Comparison of ENCODE assay signal across 14 cellular contexts in genomic region chr17:32482568-32483320, GRCh38. TPM values are rescaled to one million over a fixed set of nuclear protein-coding genes. Genes with fewer than 3 reads are reported as not detected.
A peak's percentile ranks its signal among the peaks of the same experiment; 100 is the strongest.
DNase-seq lines count a peak whose midpoint lies in the region; ATAC-seq, FAIRE-seq and TF ChIP-seq lines count a peak whose summit lies in the region.
"Had no signal": no experiment of that assay in that cellular context is flagged by ENCODE, and none has a peak within 500 bp of the region (broad histone marks: within the 10 kb centered on the region; RNA-seq: fewer than 3 reads in every experiment).

No MANE protein-coding gene starts in this region.

- H3K4me3 ChIP-seq in MM.1S (ENCODE audit: low read length) (no peak overlapping the region), duodenal mucosa (ENCODE audit: low read depth in 1 of 2, low read length in 2 of 2) (no peak overlapping the region), pancreas (no peak overlapping the region), gastrocnemius medialis (no peak overlapping the region)

- H3K9me3 ChIP-seq in MM.1S (replicated peaks; ENCODE audit: insufficient read depth, low read length) (no peaks in the 10 kb centered on the region), duodenal mucosa (ENCODE audit: control insufficient read depth in 1 of 2, low read length in 2 of 2) (no peaks in the 10 kb centered on the region), pancreas (no peaks in the 10 kb centered on the region), gastrocnemius medialis (no peaks in the 10 kb centered on the region)

- 0 out of 2 replicates have a peak, but pooled peaks cover 5% of the 10 kb centered on the region for H3K79me2 ChIP-seq in MM.1S (ENCODE audit: low read length)
- H3K79me2 ChIP-seq: parathyroid adenoma had no signal

- H3K27ac ChIP-seq in MM.1S (ENCODE audit: low read length) = peak overlapping the region; percentile 85
- H3K27ac ChIP-seq in duodenal mucosa (ENCODE audit: low read depth, low read length) = peak overlapping the region; percentile 7
- peak overlapping the region; percentile 38 to 65 (median 58) for H3K27ac ChIP-seq in pancreas
- peak overlapping the region in 2 of 4 donors; percentile 36 to 64 for H3K27ac ChIP-seq in gastrocnemius medialis

- WGBS in pancreas, 2 donors = 58 to 64% methylated on average over 11 of the region's 11 CpGs

- in situ Hi-C loops in gastrocnemius medialis (cut with MboI; ENCODE audit: low sequenced_read_pairs in 4 of 4) = loop anchor here in 1 of 4 donors (25.0 kb wide), 1 partner anchor 405 kb away; the partner anchor contains the start of gene MYO1D

- H3K27me3 ChIP-seq in MM.1S (replicated peaks; ENCODE audit: insufficient read depth, low read length) (no peaks in the 10 kb centered on the region), duodenal mucosa (ENCODE audit: control insufficient read depth in 1 of 2, insufficient read depth in 2 of 2, low read length in 2 of 2) (no peaks in the 10 kb centered on the region), pancreas (no peaks in the 10 kb centered on the region), gastrocnemius medialis (no peaks in the 10 kb centered on the region)

- peaks cover 4% of the 10 kb centered on the region; the same call in 1 of the 2 replicates for H3K36me3 ChIP-seq in MM.1S (replicated peaks; ENCODE audit: insufficient read depth, low read length)
- H3K36me3 ChIP-seq in duodenal mucosa (ENCODE audit: control insufficient read depth in 1 of 2, insufficient read depth in 2 of 2, low read length in 2 of 2) = peaks cover 27 to 44% of the 10 kb centered on the region in 2 donors
- H3K36me3 ChIP-seq in pancreas = peaks cover 5 to 31% (median 11%) of the 10 kb centered on the region in 3 donors
- peaks cover 0 to 55% of the 10 kb centered on the region in 2 donors for H3K36me3 ChIP-seq in gastrocnemius medialis

- no peaks in the 10 kb centered on the region for H4K20me1 ChIP-seq in MM.1S (ENCODE audit: insufficient read depth, low read length)

- H3K4me1 ChIP-seq in MM.1S (ENCODE audit: low read length) (peaks cover 44% of the 10 kb centered on the region), duodenal mucosa (ENCODE audit: control insufficient read depth in 1 of 2, insufficient read depth in 2 of 2, low read length in 2 of 2) (peaks cover under 1 to 8% of the 10 kb centered on the region in 2 donors), pancreas (peaks cover 0 to 9% (median 7%) of the 10 kb centered on the region in 3 donors), gastrocnemius medialis (peaks cover 12 to 28% of the 10 kb centered on the region in 2 donors)

- intact Hi-C loops in pancreas (cut with DNase I) = loop anchor here in 2 of 3 donors (5.0 to 10.0 kb wide), 2 partner anchors 272 to 275 kb away; no protein-coding TSS in a partner anchor
- intact Hi-C loops in gastrocnemius medialis (cut with DNase I; ENCODE audit: low total_unique reads) = loop anchor here (5.0 kb wide), 1 partner anchor 130 kb away; the partner anchor contains the start of gene ZNF207

- no peak for TF ChIP-seq POLR2A in gastrocnemius medialis (IDR thresholded peaks at IDR 0.05)

- DNase-seq in DMS53 (lab: John Stamatoyannopoulos, UW) (peak; percentile 20), DMS53 treated with DMSO at 0.1 percent for 48 hours (lab: John Stamatoyannopoulos, UW; ENCODE audit: unreplicated experiment) (no peak), MM.1S (peak; percentile 79), pancreas (no peak), gastrocnemius medialis (no peak), NCI-H446 treated with DMSO at 0.1 percent for 48 hours (lab: John Stamatoyannopoulos, UW) (no peak)
- DNase-seq: activated CD4-positive, CD25-positive, alpha-beta regulatory T cell; activated gamma-delta T cell treated with Interleukin-2 at 50 U/mL for 16 hours; SIG-M5; stimulated activated naive CD4-positive, alpha-beta T cell treated with Interleukin-2 at 50 U/mL for 16 hours had no signal

- H3K9ac ChIP-seq in MM.1S (ENCODE audit: low read length) (peak overlapping the region; percentile 25), duodenal mucosa (ENCODE audit: low read depth in 1 of 2, low read length in 2 of 2) (no peak overlapping the region)
- H3K9ac ChIP-seq: parathyroid adenoma had no signal

- no peaks in the 10 kb centered on the region for H3K9me2 ChIP-seq in MM.1S (replicated peaks; ENCODE audit: insufficient read depth, low read length)

- no peak for FAIRE-seq in pancreas (lab: Jason Lieb, UNC)
- FAIRE-seq: colon had no signal

- H3K4me2 ChIP-seq in MM.1S (ENCODE audit: low read depth, low read length) = peak overlapping the region; percentile 25

- no peak for ATAC-seq in pancreas
- no peak for ATAC-seq in HG02642 (IDR thresholded peaks at IDR 0.05; ENCODE audit: poor library complexity, unreplicated experiment)
- ATAC-seq in gastrocnemius medialis = no peak

- H3F3A ChIP-seq in MM.1S (ENCODE audit: insufficient read depth, low read length) = peaks cover 46% of the 10 kb centered on the region

- TF ChIP-seq CTCF in MM.1S (IDR thresholded peaks at IDR 0.05; ENCODE audit: low read length) = no peak
- no peak for TF ChIP-seq CTCF in pancreas (IDR thresholded peaks at IDR 0.05)
- no peak for TF ChIP-seq CTCF in gastrocnemius medialis (IDR thresholded peaks at IDR 0.05 in 4 of 5, conservative IDR thresholded peaks at IDR 0.05 in 1 of 5)

- H2AFZ ChIP-seq in MM.1S (ENCODE audit: low read length) = no peak overlapping the region

RNA-seq across cellular contexts. Expression of gene CDK5R1, which starts 4.0 kb away (rescaled TPM):
- 1 to 10 TPM in 2 of 6 donors, under 1 TPM in 4; 0.46 to 1.7 (median 0.88) TPM for total RNA-seq in pancreas
- 1 to 10 TPM; 1.5 to 5.1 TPM for polyA plus RNA-seq in pancreas
- 1 to 10 TPM in 3 of 4 donors, under 1 TPM in 1; 0.15 to 2.2 (median 1.5) TPM for total RNA-seq in gastrocnemius medialis

RNA-seq across cellular contexts. Expression of gene PSMD11, which starts 38.4 kb away (rescaled TPM):
- total RNA-seq in pancreas (10 to 100 TPM; 22.1 to 39.4 (median 32.7) TPM), gastrocnemius medialis (100 to 1,000 TPM in 3 of 4 donors, 10 to 100 TPM in 1; 81.7 to 215 (median 191) TPM)
- 10 to 100 TPM; 23.5 to 35.6 TPM for polyA plus RNA-seq in pancreas

Comparison
In these comparisons a context has a peak if more than half of its experiments do, and no peak if none do; other contexts are left out.
1. DNase-seq: peak in DMS53 (single experiment) and MM.1S (single experiment); none in DMS53 treated with DMSO at 0.1 percent for 48 hours (single experiment), pancreas (0 of 6), gastrocnemius medialis (0 of 2) and NCI-H446 treated with DMSO at 0.1 percent for 48 hours (single experiment).